ENCODE assay signal across 9 cellular contexts in genomic region chr1:227728892-227729143, GRCh38. TPM values are rescaled to one million over a fixed set of nuclear protein-coding genes. Genes with fewer than 3 reads are reported as not detected.
A peak's percentile ranks its signal among the peaks of the same experiment; 100 is the strongest.
DNase-seq lines count a peak whose midpoint lies in the region; ATAC-seq, FAIRE-seq and TF ChIP-seq lines count a peak whose summit lies in the region.
"Had no signal": no experiment of that assay in that cellular context is flagged by ENCODE, and none has a peak within 500 bp of the region (broad histone marks: within the 10 kb centered on the region; RNA-seq: fewer than 3 reads in every experiment).

No MANE protein-coding gene starts in this region.

- POLR2A ChIA-PET in HEK293T (lab: Yijun Ruan, JAX), result interaction anchor here (1.1 kb wide), 1 partner anchor 225 kb away, joined by 4 read pairs; no protein-coding TSS in a partner anchor

- H3K36me3 ChIP-seq in SK-N-MC (ENCODE audit: insufficient read depth, low read length), result peaks cover 15% of the 10 kb centered on the region
- peaks cover 0 to 31% of the 10 kb centered on the region in 2 donors for H3K36me3 ChIP-seq in gastroesophageal sphincter
- peaks cover 19% of the 10 kb centered on the region for H3K36me3 ChIP-seq in rectal smooth muscle tissue (ENCODE audit: control insufficient read depth, insufficient read depth, low read length)

- TF ChIP-seq POLR2A in gastroesophageal sphincter (IDR thresholded peaks at IDR 0.05), result peak in 1 of 2 donors; percentile 8

- ATAC-seq in GM19438 (IDR thresholded peaks at IDR 0.05; ENCODE audit: low read depth, unreplicated experiment) (peak; percentile 22), gastroesophageal sphincter (no peak), GM18873 (IDR thresholded peaks at IDR 0.05; ENCODE audit: low FRiP score, unreplicated experiment) (no peak), GM18870 (IDR thresholded peaks at IDR 0.05; ENCODE audit: unreplicated experiment) (no peak)

- H3K4me3 ChIP-seq in SK-N-MC (peak overlapping the region; percentile 87), gastroesophageal sphincter (peak overlapping the region; percentile 37 to 65), rectal smooth muscle tissue (ENCODE audit: low read length) (peak overlapping the region; percentile 90)

- TF ChIP-seq CTCF in gastroesophageal sphincter (IDR thresholded peaks at IDR 0.05) (no peak), D721Med (IDR thresholded peaks at IDR 0.05; ENCODE audit: insufficient read depth, missing control alignments) (no peak)

- TF ChIP-seq EP300 in gastroesophageal sphincter (IDR thresholded peaks at IDR 0.05), result no peak

- CTCF ChIA-PET in HEK293T (lab: Yijun Ruan, JAX), result no interaction called here

- no peak overlapping the region for H3K27ac ChIP-seq in SK-N-MC
- peak overlapping the region; percentile 4 to 87 (median 80) for H3K27ac ChIP-seq in gastroesophageal sphincter
- H3K27ac ChIP-seq in rectal smooth muscle tissue (ENCODE audit: low read depth, low read length), result peak overlapping the region; percentile 38

- H3K9me3 ChIP-seq in SK-N-MC (ENCODE audit: low read depth, low read length) (no peaks in the 10 kb centered on the region), gastroesophageal sphincter (no peaks in the 10 kb centered on the region)

- H3K4me1 ChIP-seq in gastroesophageal sphincter, result peaks cover 0 to 50% (median 13%) of the 10 kb centered on the region in 3 donors
- H3K4me1 ChIP-seq in rectal smooth muscle tissue (ENCODE audit: control insufficient read depth, insufficient read depth, low read length), result peaks cover 8% of the 10 kb centered on the region

- DNase-seq in SK-N-MC (ENCODE audit: low read depth, low spot score) (no peak), HEK293T (ENCODE audit: extremely low spot score) (no peak), D721Med (ENCODE audit: insufficient read length, low spot score) (no peak)

- no peaks in the 10 kb centered on the region for H3K27me3 ChIP-seq in gastroesophageal sphincter
- H3K27me3 ChIP-seq in rectal smooth muscle tissue (ENCODE audit: control insufficient read depth, insufficient read depth, low read length), result no peaks in the 10 kb centered on the region

- no CpG with 5 or more reads among the region's 11 CpGs for WGBS in gastroesophageal sphincter (ENCODE audit: low coverage in 1 of 2), 2 donors

- H3K9ac ChIP-seq in SK-N-MC (ENCODE audit: insufficient read length) (peak overlapping the region; percentile 68), rectal smooth muscle tissue (ENCODE audit: low read length) (no peak overlapping the region)

- FAIRE-seq in D721Med (lab: Jason Lieb, UNC), result no peak
- FAIRE-seq: TTC549 had no signal

TF ChIP-seq in HEK293T, 16 proteins besides CTCF, POLR2A, EP300 and RAD21:
- TF ChIP-seq ZNF384 (IDR thresholded peaks at IDR 0.05) (no peak), ELF4 (IDR thresholded peaks at IDR 0.05) (no peak), ARNT (IDR thresholded peaks at IDR 0.05) (no peak), FOXA1 (IDR thresholded peaks at IDR 0.05) (no peak), LEF1 (IDR thresholded peaks at IDR 0.05; ENCODE audit: borderline replicate concordance) (no peak), SUZ12 (IDR thresholded peaks at IDR 0.05) (no peak), BHLHE40 (IDR thresholded peaks at IDR 0.05; ENCODE audit: borderline replicate concordance) (no peak), L3MBTL2 (conservative IDR thresholded peaks at IDR 0.05) (no peak), NFRKB (IDR thresholded peaks at IDR 0.05) (no peak), TARDBP (IDR thresholded peaks at IDR 0.05) (no peak), CTBP1 (IDR thresholded peaks at IDR 0.05; ENCODE audit: borderline replicate concordance) (no peak), SP1 (IDR thresholded peaks at IDR 0.05) (no peak), FOXK2 (IDR thresholded peaks at IDR 0.05) (no peak), HDGF (IDR thresholded peaks at IDR 0.05; ENCODE audit: borderline replicate concordance) (no peak), FOXM1 (IDR thresholded peaks at IDR 0.05; ENCODE audit: borderline replicate concordance) (no peak), PKNOX1 (IDR thresholded peaks at IDR 0.05) (no peak)

RNA-seq across cellular contexts. Expression of gene JMJD4, which starts 6.3 kb away (rescaled TPM):
- total RNA-seq in gastroesophageal sphincter, result 10 to 100 TPM; 13.8 to 19.5 (median 17.0) TPM

RNA-seq across cellular contexts. Expression of gene SNAP47, which starts 6.4 kb away (rescaled TPM):
- total RNA-seq in gastroesophageal sphincter, result 10 to 100 TPM; 27.1 to 47.0 (median 35.6) TPM
